8 cellular contexts compared by ENCODE assay signal in the genomic region with DNA sequence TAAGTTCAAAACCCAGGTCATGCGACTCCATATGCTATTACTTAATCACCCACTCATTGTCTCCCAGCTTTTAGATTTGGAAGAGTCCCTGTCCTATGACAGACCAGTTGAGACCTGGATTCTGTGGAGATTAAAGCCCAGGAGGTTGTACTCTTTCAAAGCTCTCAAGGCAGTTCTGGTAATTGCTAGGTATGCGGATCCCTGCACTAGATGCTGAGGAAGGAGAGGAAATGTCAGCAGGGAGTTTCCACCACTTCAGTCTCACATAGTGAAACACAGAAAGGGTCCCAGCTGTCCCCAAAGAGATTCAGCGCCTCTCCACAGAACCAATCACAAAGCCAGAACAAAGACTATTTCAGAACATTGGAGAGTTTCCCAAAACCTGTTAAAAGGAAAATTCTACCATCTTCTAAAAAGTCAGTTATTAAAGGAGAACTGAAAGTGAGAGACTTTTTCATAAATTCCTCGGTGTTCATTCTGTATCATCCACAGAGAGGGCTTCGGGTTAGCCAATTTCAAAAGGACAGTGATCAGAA. TPM values are rescaled to one million over a fixed set of nuclear protein-coding genes. Genes with fewer than 3 reads are reported as not detected.
DNase-seq lines count a peak whose midpoint lies in the region; ATAC-seq, FAIRE-seq and TF ChIP-seq lines count a peak whose summit lies in the region.

No MANE protein-coding gene starts in this region.

- ATAC-seq in GM19023 (IDR thresholded peaks at IDR 0.05; ENCODE audit: unreplicated experiment) = peak; percentile 56
- peak; percentile 44 for ATAC-seq in HG02571 (IDR thresholded peaks at IDR 0.05; ENCODE audit: unreplicated experiment)
- ATAC-seq in natural killer cell = peak in 1 of 3 donors; percentile 31
- ATAC-seq in pancreas = no peak

- peaks cover 2 to 3% of the 10 kb centered on the region in 2 donors for H3K9me3 Mint-ChIP-seq in natural killer cell

- no peaks in the 10 kb centered on the region for H3K4me1 ChIP-seq in pancreas

- TF ChIP-seq CTCF in natural killer cell (IDR thresholded peaks at IDR 0.05) (no peak), pancreas (IDR thresholded peaks at IDR 0.05) (no peak)

- H3K36me3 ChIP-seq in pancreas = peaks cover 0 to 21% (median 6%) of the 10 kb centered on the region in 3 donors

- no peak overlapping the region for H3K4me3 Mint-ChIP-seq in natural killer cell

- no peak for FAIRE-seq in pancreas (lab: Jason Lieb, UNC)

- intact Hi-C loops in natural killer cell (cut with micrococcal nuclease) = no loop called here
- intact Hi-C loops in pancreas (cut with DNase I) = no loop called here

- peak overlapping the region; percentile 83 to 92 for H3K27ac Mint-ChIP-seq in natural killer cell

- H3K27me3 Mint-ChIP-seq in natural killer cell (ENCODE audit: low read depth in 2 of 2) = no peaks in the 10 kb centered on the region

- no peaks in the 10 kb centered on the region for H3K9me3 ChIP-seq in pancreas

- H3K27ac ChIP-seq in pancreas = no peak overlapping the region

- H3K27me3 ChIP-seq in pancreas = no peaks in the 10 kb centered on the region

- H3K36me3 Mint-ChIP-seq in natural killer cell = peaks cover 7% of the 10 kb centered on the region

- DNase-seq in MV-4-11 (lab: John Stamatoyannopoulos, UW) = peak; percentile 71
- no peak for DNase-seq in natural killer cell
- no peak for DNase-seq in NCI-H345 (lab: John Stamatoyannopoulos, UW)
- DNase-seq in NCI-H1417 (lab: John Stamatoyannopoulos, UW) = no peak
- no peak for DNase-seq in pancreas
- no peak for DNase-seq in NCI-H1930 (lab: John Stamatoyannopoulos, UW)

- WGBS in pancreas, 2 donors = 90 to 93% methylated on average over 5 of the region's 5 CpGs

- H3K4me1 Mint-ChIP-seq in natural killer cell = peaks cover 63 to 66% of the 10 kb centered on the region in 2 donors

- H3K4me3 ChIP-seq in pancreas = no peak overlapping the region

RNA-seq across cellular contexts. Expression of a gene that starts 53.4 kb away (rescaled TPM):
- total RNA-seq in natural killer cell (10 to 100 TPM; 50.6 to 68.5 (median 59.8) TPM), pancreas (10 to 100 TPM in 5 of 6 donors, 1 to 10 TPM in 1; 7.4 to 32.3 (median 14.2) TPM)
- polyA plus RNA-seq in pancreas = 1 to 10 TPM; 6.8 to 10.0 TPM

Comparison
In these comparisons a context has a peak if more than half of its experiments do, and no peak if none do; other contexts are left out.
1. ATAC-seq: peak in GM19023 (single experiment) and HG02571 (single experiment); none in pancreas (0 of 4).